Comparison of ENCODE assay signal across 22 cellular contexts in genomic region chr2:230158468-230158867, GRCh38.
A peak's percentile ranks its signal among the peaks of the same experiment; 100 is the strongest.
DNase-seq lines count a peak whose midpoint lies in the region; ATAC-seq and TF ChIP-seq lines count a peak whose summit lies in the region.
"Had no signal": no experiment of that assay in that cellular context is flagged by ENCODE, and none has a peak within 500 bp of the region (broad histone marks: within the 10 kb centered on the region; RNA-seq: fewer than 3 reads in every experiment).

No MANE protein-coding gene starts in this region.

- H3K27ac Mint-ChIP-seq in activated naive CD8-positive, alpha-beta T cell treated with anti-CD3 and anti-CD28 coated beads, Interleukin-2, amount 50 U/mL, for 24 hours, result no peak overlapping the region
- no peak overlapping the region for H3K27ac Mint-ChIP-seq in osteocyte (ENCODE audit: unreplicated experiment)
- no peak overlapping the region for H3K27ac Mint-ChIP-seq in activated CD4-positive, alpha-beta memory T cell treated with anti-CD3 and anti-CD28 coated beads, Interleukin-2, amount 10 ng/mL, durations not matched to agents 7 days and 5 days
- H3K27ac Mint-ChIP-seq: CD4-positive, alpha-beta T cell had no signal

- no peaks in the 10 kb centered on the region for H3K9me3 Mint-ChIP-seq in activated naive CD8-positive, alpha-beta T cell treated with anti-CD3 and anti-CD28 coated beads, Interleukin-2, amount 50 U/mL, for 24 hours
- no peaks in the 10 kb centered on the region for H3K9me3 Mint-ChIP-seq in osteocyte (ENCODE audit: unreplicated experiment)
- no peaks in the 10 kb centered on the region for H3K9me3 Mint-ChIP-seq in activated CD4-positive, alpha-beta memory T cell treated with anti-CD3 and anti-CD28 coated beads, Interleukin-2, amount 10 ng/mL, durations not matched to agents 7 days and 5 days

- ATAC-seq in activated naive CD8-positive, alpha-beta T cell treated with anti-CD3 and anti-CD28 coated beads, Interleukin-2, amount 50 U/mL, for 24 hours, result peak; percentile 46
- ATAC-seq: GM12878 had no signal

- peak; percentile 20 for DNase-seq in stimulated activated CD4-positive, alpha-beta T cell treated with anti-CD3 and anti-CD28 coated beads, Interleukin-15, amount 100 ng/mL, for 24 hours
- no peak for DNase-seq in stimulated activated CD4-positive, alpha-beta T cell treated with anti-CD3 and anti-CD28 coated beads, Interleukin-4, amount 100 ng/mL, for 1 hour
- DNase-seq in OCI-M1 (lab: John Stamatoyannopoulos, UW), result peak; percentile 17
- peak; percentile 16 for DNase-seq in activated naive CD8-positive, alpha-beta T cell treated with anti-CD3 and anti-CD28 coated beads, Interleukin-2, amount 50 U/mL, for 24 hours
- DNase-seq in osteocyte (ENCODE audit: extremely low spot score, unreplicated experiment), result peak; percentile 38
- DNase-seq in LoVo (ENCODE audit: low spot score), result no peak
- DNase-seq in activated CD4-positive, alpha-beta memory T cell treated with anti-CD3 and anti-CD28 coated beads, Interleukin-2, amount 10 ng/mL, durations not matched to agents 7 days and 5 days, result no peak
- no peak for DNase-seq in HAP-1 (ENCODE audit: low spot score in 2 of 2)
- DNase-seq: ACHN; Caco-2; CD4-positive, alpha-beta T cell; DMS 273 treated with DMSO at 0.1 percent for 48 hours; DMS79 treated with DMSO at 0.1 percent for 48 hours; KBM-7; MV-4-11; NCI-H1417; NCI-H187; NCI-H446; NCI-H526; Right ventricle myocardium superior had no signal

- peaks cover 34% of the 10 kb centered on the region for H3K4me1 Mint-ChIP-seq in activated naive CD8-positive, alpha-beta T cell treated with anti-CD3 and anti-CD28 coated beads, Interleukin-2, amount 50 U/mL, for 24 hours
- H3K4me1 Mint-ChIP-seq in osteocyte (ENCODE audit: unreplicated experiment), result peaks cover 2% of the 10 kb centered on the region
- H3K4me1 Mint-ChIP-seq in activated CD4-positive, alpha-beta memory T cell treated with anti-CD3 and anti-CD28 coated beads, Interleukin-2, amount 10 ng/mL, durations not matched to agents 7 days and 5 days, result peaks cover 2% of the 10 kb centered on the region

- in situ Hi-C loops in HAP-1 (cut with MboI; ENCODE audit: low sequenced_read_pairs), result no loop called here

- POLR2A ChIA-PET in activated CD4-positive, alpha-beta memory T cell treated with anti-CD3 and anti-CD28 coated beads, Interleukin-2, amount 10 ng/mL, durations not matched to agents 7 days and 5 days (lab: Charles Lee), result no interaction called here

- no peaks in the 10 kb centered on the region for H3K36me3 ChIP-seq in HAP-1 (replicated peaks)
- H3K36me3 ChIP-seq: BLaER1 had no signal

- no peak for TF ChIP-seq CTCF in osteocyte (IDR thresholded peaks at IDR 0.05)

- no peaks in the 10 kb centered on the region for H3K36me3 Mint-ChIP-seq in activated naive CD8-positive, alpha-beta T cell treated with anti-CD3 and anti-CD28 coated beads, Interleukin-2, amount 50 U/mL, for 24 hours (ENCODE audit: low read depth)
- H3K36me3 Mint-ChIP-seq in osteocyte (ENCODE audit: unreplicated experiment), result no peaks in the 10 kb centered on the region
- H3K36me3 Mint-ChIP-seq in activated CD4-positive, alpha-beta memory T cell treated with anti-CD3 and anti-CD28 coated beads, Interleukin-2, amount 10 ng/mL, durations not matched to agents 7 days and 5 days (ENCODE audit: low read depth), result peaks cover 1% of the 10 kb centered on the region

- H3K27me3 ChIP-seq in HAP-1 (ENCODE audit: low read depth), result no peaks in the 10 kb centered on the region
- H3K27me3 ChIP-seq: BLaER1 had no signal

- H3K27me3 Mint-ChIP-seq in activated naive CD8-positive, alpha-beta T cell treated with anti-CD3 and anti-CD28 coated beads, Interleukin-2, amount 50 U/mL, for 24 hours, result peaks cover 2% of the 10 kb centered on the region
- H3K27me3 Mint-ChIP-seq in osteocyte (ENCODE audit: unreplicated experiment), result no peaks in the 10 kb centered on the region
- H3K27me3 Mint-ChIP-seq in activated CD4-positive, alpha-beta memory T cell treated with anti-CD3 and anti-CD28 coated beads, Interleukin-2, amount 10 ng/mL, durations not matched to agents 7 days and 5 days, result no peaks in the 10 kb centered on the region
- H3K27me3 Mint-ChIP-seq: CD4-positive, alpha-beta T cell had no signal

- H3K4me3 Mint-ChIP-seq in activated naive CD8-positive, alpha-beta T cell treated with anti-CD3 and anti-CD28 coated beads, Interleukin-2, amount 50 U/mL, for 24 hours, result no peak overlapping the region
- H3K4me3 Mint-ChIP-seq in osteocyte (ENCODE audit: unreplicated experiment), result no peak overlapping the region
- no peak overlapping the region for H3K4me3 Mint-ChIP-seq in activated CD4-positive, alpha-beta memory T cell treated with anti-CD3 and anti-CD28 coated beads, Interleukin-2, amount 10 ng/mL, durations not matched to agents 7 days and 5 days
- H3K4me3 Mint-ChIP-seq: CD4-positive, alpha-beta T cell had no signal

- no peaks in the 10 kb centered on the region for H3K9me3 ChIP-seq in HAP-1
- H3K9me3 ChIP-seq: Caco-2 had no signal

- no peak overlapping the region for H3K4me3 ChIP-seq in HAP-1
- H3K4me3 ChIP-seq: BLaER1, GM12878 had no signal

- CTCF ChIA-PET in activated CD4-positive, alpha-beta memory T cell treated with anti-CD3 and anti-CD28 coated beads, Interleukin-2, amount 10 ng/mL, durations not matched to agents 7 days and 5 days (lab: Charles Lee), result interaction anchor here (1.1 to 4.7 kb wide), 4 partner anchors 11 to 149 kb away, joined by 3 to 45 read pairs (median 36); partner anchors contain the start of gene SLC16A14

- H3K4me1 ChIP-seq in HAP-1, result no peaks in the 10 kb centered on the region
- H3K4me1 ChIP-seq: Caco-2 had no signal

Comparison
In these comparisons a context has a peak if more than half of its experiments do, and no peak if none do; other contexts are left out.
1. DNase-seq: peak in stimulated activated CD4-positive, alpha-beta T cell treated with anti-CD3 and anti-CD28 coated beads, Interleukin-15, amount 100 ng/mL, for 24 hours (single experiment), OCI-M1 (single experiment), activated naive CD8-positive, alpha-beta T cell treated with anti-CD3 and anti-CD28 coated beads, Interleukin-2, amount 50 U/mL, for 24 hours (single experiment) and osteocyte (single experiment); none in stimulated activated CD4-positive, alpha-beta T cell treated with anti-CD3 and anti-CD28 coated beads, Interleukin-4, amount 100 ng/mL, for 1 hour (single experiment), LoVo (single experiment), activated CD4-positive, alpha-beta memory T cell treated with anti-CD3 and anti-CD28 coated beads, Interleukin-2, amount 10 ng/mL, durations not matched to agents 7 days and 5 days (single experiment) and HAP-1 (0 of 2).